In the genomic region with DNA sequence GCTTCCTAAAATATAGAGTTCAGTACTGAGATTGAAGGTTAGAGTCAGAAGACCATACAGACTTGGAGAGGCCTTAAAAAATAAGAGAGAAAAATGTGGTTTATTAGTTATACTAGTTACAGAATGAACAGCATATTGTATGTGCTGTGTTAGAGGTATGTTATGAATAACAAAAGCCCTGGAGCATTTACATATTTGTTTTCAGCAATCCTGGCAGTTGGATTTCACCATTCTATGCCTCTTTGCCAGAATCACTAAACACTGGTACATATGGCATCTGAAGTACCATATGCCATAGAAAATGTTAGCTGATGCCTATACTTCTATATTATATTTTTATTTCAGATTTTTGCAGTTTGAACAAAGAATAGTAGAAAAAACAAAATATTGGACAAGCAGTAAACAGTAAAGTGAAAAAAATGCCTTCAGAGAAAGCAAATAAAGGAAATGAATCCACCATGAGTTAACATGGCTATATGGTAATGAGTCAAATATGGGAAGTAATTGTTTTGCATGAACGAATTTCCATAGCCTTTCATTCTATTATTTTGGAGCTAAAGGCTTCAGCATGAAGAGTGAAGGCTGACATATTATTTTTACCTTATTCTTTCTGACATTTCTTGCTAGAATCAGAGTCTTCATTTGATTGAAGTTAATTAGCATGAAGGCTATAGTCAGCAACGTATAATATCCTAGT, we compare ENCODE assay signal across 1 cellular context.
TF ChIP-seq lines count a peak whose summit lies in the region.

No MANE protein-coding gene starts in this region.

TF ChIP-seq in K562, 482 proteins besides CTCF, POLR2A, EP300 and RAD21:
- TF ChIP-seq, protein P1, sequence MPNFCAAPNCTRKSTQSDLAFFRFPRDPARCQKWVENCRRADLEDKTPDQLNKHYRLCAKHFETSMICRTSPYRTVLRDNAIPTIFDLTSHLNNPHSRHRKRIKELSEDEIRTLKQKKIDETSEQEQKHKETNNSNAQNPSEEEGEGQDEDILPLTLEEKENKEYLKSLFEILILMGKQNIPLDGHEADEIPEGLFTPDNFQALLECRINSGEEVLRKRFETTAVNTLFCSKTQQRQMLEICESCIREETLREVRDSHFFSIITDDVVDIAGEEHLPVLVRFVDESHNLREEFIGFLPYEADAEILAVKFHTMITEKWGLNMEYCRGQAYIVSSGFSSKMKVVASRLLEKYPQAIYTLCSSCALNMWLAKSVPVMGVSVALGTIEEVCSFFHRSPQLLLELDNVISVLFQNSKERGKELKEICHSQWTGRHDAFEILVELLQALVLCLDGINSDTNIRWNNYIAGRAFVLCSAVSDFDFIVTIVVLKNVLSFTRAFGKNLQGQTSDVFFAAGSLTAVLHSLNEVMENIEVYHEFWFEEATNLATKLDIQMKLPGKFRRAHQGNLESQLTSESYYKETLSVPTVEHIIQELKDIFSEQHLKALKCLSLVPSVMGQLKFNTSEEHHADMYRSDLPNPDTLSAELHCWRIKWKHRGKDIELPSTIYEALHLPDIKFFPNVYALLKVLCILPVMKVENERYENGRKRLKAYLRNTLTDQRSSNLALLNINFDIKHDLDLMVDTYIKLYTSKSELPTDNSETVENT (CRISPR knock-in tag; IDR thresholded peaks at IDR 0.05) = no peak
- TF ChIP-seq EHMT2 (IDR thresholded peaks at IDR 0.05) (no peak), MAFF (IDR thresholded peaks at IDR 0.05; ENCODE audit: low read length) (no peak), POLR2AphosphoS5 (IDR thresholded peaks at IDR 0.05; ENCODE audit: control insufficient read depth, insufficient read depth, low read depth, low read length) (no peak), ZNF57 (CRISPR knock-in tag; IDR thresholded peaks at IDR 0.05) (no peak), CEBPB (tag; IDR thresholded peaks at IDR 0.05) (no peak), BCL6 (CRISPR knock-in tag; IDR thresholded peaks at IDR 0.05) (no peak), PML (IDR thresholded peaks at IDR 0.05; ENCODE audit: low read length) (no peak), CBFB (CRISPR knock-in tag; IDR thresholded peaks at IDR 0.05) (no peak), CHD1 (IDR thresholded peaks at IDR 0.05; ENCODE audit: low read length) (no peak), ZNF507 (tag; conservative IDR thresholded peaks at IDR 0.05) (no peak), TEAD2 (tag; IDR thresholded peaks at IDR 0.05) (no peak), POLR3G (IDR thresholded peaks at IDR 0.05; ENCODE audit: extremely low read depth, insufficient read length, insufficient replicate concordance) (no peak), FIP1L1 (IDR thresholded peaks at IDR 0.05; ENCODE audit: low read depth, low read length, poor library complexity, severe bottlenecking) (no peak), RNF2 (IDR thresholded peaks at IDR 0.05) (no peak)
- TF ChIP-seq, protein P2, sequence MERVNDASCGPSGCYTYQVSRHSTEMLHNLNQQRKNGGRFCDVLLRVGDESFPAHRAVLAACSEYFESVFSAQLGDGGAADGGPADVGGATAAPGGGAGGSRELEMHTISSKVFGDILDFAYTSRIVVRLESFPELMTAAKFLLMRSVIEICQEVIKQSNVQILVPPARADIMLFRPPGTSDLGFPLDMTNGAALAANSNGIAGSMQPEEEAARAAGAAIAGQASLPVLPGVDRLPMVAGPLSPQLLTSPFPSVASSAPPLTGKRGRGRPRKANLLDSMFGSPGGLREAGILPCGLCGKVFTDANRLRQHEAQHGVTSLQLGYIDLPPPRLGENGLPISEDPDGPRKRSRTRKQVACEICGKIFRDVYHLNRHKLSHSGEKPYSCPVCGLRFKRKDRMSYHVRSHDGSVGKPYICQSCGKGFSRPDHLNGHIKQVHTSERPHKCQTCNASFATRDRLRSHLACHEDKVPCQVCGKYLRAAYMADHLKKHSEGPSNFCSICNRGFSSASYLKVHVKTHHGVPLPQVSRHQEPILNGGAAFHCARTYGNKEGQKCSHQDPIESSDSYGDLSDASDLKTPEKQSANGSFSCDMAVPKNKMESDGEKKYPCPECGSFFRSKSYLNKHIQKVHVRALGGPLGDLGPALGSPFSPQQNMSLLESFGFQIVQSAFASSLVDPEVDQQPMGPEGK (CRISPR knock-in tag; IDR thresholded peaks at IDR 0.05; ENCODE audit: borderline replicate concordance) = no peak
- TF ChIP-seq, protein P3, sequence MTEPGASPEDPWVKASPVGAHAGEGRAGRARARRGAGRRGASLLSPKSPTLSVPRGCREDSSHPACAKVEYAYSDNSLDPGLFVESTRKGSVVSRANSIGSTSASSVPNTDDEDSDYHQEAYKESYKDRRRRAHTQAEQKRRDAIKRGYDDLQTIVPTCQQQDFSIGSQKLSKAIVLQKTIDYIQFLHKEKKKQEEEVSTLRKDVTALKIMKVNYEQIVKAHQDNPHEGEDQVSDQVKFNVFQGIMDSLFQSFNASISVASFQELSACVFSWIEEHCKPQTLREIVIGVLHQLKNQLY (CRISPR knock-in tag; conservative IDR thresholded peaks at IDR 0.05) = no peak
- TF ChIP-seq, protein P4, sequence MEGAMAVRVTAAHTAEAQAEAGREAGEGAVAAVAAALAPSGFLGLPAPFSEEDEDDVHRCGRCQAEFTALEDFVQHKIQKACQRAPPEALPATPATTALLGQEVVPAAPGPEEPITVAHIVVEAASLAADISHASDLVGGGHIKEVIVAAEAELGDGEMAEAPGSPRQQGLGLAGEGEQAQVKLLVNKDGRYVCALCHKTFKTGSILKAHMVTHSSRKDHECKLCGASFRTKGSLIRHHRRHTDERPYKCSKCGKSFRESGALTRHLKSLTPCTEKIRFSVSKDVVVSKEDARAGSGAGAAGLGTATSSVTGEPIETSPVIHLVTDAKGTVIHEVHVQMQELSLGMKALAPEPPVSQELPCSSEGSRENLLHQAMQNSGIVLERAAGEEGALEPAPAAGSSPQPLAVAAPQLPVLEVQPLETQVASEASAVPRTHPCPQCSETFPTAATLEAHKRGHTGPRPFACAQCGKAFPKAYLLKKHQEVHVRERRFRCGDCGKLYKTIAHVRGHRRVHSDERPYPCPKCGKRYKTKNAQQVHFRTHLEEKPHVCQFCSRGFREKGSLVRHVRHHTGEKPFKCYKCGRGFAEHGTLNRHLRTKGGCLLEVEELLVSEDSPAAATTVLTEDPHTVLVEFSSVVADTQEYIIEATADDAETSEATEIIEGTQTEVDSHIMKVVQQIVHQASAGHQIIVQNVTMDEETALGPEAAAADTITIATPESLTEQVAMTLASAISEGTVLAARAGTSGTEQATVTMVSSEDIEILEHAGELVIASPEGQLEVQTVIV (CRISPR knock-in tag; IDR thresholded peaks at IDR 0.05; ENCODE audit: borderline replicate concordance) = no peak
- TF ChIP-seq, protein P5, sequence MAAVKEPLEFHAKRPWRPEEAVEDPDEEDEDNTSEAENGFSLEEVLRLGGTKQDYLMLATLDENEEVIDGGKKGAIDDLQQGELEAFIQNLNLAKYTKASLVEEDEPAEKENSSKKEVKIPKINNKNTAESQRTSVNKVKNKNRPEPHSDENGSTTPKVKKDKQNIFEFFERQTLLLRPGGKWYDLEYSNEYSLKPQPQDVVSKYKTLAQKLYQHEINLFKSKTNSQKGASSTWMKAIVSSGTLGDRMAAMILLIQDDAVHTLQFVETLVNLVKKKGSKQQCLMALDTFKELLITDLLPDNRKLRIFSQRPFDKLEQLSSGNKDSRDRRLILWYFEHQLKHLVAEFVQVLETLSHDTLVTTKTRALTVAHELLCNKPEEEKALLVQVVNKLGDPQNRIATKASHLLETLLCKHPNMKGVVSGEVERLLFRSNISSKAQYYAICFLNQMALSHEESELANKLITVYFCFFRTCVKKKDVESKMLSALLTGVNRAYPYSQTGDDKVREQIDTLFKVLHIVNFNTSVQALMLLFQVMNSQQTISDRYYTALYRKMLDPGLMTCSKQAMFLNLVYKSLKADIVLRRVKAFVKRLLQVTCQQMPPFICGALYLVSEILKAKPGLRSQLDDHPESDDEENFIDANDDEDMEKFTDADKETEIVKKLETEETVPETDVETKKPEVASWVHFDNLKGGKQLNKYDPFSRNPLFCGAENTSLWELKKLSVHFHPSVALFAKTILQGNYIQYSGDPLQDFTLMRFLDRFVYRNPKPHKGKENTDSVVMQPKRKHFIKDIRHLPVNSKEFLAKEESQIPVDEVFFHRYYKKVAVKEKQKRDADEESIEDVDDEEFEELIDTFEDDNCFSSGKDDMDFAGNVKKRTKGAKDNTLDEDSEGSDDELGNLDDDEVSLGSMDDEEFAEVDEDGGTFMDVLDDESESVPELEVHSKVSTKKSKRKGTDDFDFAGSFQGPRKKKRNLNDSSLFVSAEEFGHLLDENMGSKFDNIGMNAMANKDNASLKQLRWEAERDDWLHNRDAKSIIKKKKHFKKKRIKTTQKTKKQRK (IDR thresholded peaks at IDR 0.05; ENCODE audit: borderline replicate concordance, low read depth, low read length) = no peak
- TF ChIP-seq, protein P6, sequence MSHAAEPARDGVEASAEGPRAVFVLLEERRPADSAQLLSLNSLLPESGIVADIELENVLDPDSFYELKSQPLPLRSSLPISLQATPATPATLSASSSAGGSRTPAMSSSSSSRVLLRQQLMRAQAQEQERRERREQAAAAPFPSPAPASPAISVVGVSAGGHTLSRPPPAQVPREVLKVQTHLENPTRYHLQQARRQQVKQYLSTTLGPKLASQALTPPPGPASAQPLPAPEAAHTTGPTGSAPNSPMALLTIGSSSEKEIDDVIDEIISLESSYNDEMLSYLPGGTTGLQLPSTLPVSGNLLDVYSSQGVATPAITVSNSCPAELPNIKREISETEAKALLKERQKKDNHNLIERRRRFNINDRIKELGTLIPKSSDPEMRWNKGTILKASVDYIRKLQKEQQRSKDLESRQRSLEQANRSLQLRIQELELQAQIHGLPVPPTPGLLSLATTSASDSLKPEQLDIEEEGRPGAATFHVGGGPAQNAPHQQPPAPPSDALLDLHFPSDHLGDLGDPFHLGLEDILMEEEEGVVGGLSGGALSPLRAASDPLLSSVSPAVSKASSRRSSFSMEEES (CRISPR knock-in tag; IDR thresholded peaks at IDR 0.05) = no peak
TF ChIP-seq in K562: peak in this region for 0.
